9 cellular contexts compared by ENCODE assay signal in the genomic region with DNA sequence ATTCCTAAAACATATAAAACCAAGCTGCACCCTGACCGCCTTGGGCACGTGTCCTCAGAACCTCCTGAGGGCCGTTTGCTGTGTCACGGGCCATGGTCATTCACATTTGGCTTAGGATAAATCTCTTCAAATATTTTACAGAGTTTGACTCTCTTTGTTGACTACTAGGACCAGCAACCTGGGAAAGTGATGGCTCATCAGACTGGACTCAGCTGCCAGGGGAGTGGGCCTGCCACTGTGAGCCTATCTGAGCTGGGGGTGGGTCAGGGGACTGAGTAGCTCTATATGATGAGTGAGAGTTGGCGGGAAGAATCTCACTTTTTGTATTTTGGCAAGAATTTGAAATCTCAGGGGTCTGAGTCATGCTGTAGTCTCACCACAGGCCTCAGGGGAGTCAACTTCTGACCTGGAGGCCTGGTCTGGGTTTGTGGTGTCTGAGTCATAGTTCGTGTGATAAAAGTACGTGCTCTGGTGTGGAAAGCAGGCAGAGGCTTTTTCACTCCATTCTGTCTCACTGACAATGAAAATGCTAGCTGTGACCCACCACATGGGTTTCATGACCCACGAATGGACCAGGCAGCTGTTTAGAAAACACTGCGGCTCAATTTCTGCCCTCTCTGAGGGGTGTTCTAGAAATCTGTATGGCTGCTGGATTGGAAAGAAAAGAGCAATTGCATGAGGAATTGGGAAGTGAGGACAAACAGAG. TPM values are rescaled to one million over a fixed set of nuclear protein-coding genes. Genes with fewer than 3 reads are reported as not detected.
A peak's percentile ranks its signal among the peaks of the same experiment; 100 is the strongest.
DNase-seq lines count a peak whose midpoint lies in the region.
"Had no signal": no experiment of that assay in that cellular context is flagged by ENCODE, and none has a peak within 500 bp of the region (broad histone marks: within the 10 kb centered on the region; RNA-seq: fewer than 3 reads in every experiment).

No MANE protein-coding gene starts in this region.

- no peaks in the 10 kb centered on the region for H4K20me1 ChIP-seq in GM23248 (ENCODE audit: insufficient read depth)

- H3K36me3 ChIP-seq in GM23248 (ENCODE audit: low read depth) (no peaks in the 10 kb centered on the region), neuron (ENCODE audit: insufficient read depth, low read length) (no peaks in the 10 kb centered on the region)

- H3K9me3 ChIP-seq in GM23248 (ENCODE audit: low read depth) (no peaks in the 10 kb centered on the region), neuron (ENCODE audit: low read length) (no peaks in the 10 kb centered on the region)

- in situ Hi-C loops in GM23248 (cut with MboI), result no loop called here

- 18 to 19% methylated on average over 9 of the region's 9 CpGs for WGBS in GM23248 (ENCODE audit: low coverage in 1 of 2, low lambda C conversion rate in 2 of 2, missing lambda C conversion rate in 2 of 2), 2 experiments

- peak overlapping the region; percentile 68 for H3K4me2 ChIP-seq in GM23248 (ENCODE audit: unreplicated experiment)

- H3F3A ChIP-seq in GM23248 (ENCODE audit: insufficient read depth), result peaks cover 49% of the 10 kb centered on the region

- H3K9me2 ChIP-seq in GM23248 (ENCODE audit: insufficient read depth), result no peaks in the 10 kb centered on the region

- peak overlapping the region; percentile 76 for H3K27ac ChIP-seq in GM23248

- H3K4me3 ChIP-seq in GM23248 (0 out of 2 replicates have a peak overlapping the region, but pooled peaks have one; percentile 36), neuron (ENCODE audit: low read length) (no peak overlapping the region)

- no peaks in the 10 kb centered on the region for H3K27me3 ChIP-seq in GM23248 (replicated peaks; ENCODE audit: insufficient read depth)
- H3K27me3 ChIP-seq in neuron (ENCODE audit: insufficient read depth, low read length), result no peaks in the 10 kb centered on the region

- H3K4me1 ChIP-seq in GM23248 (ENCODE audit: insufficient read depth), result peaks cover 45% of the 10 kb centered on the region
- peaks cover 31% of the 10 kb centered on the region for H3K4me1 ChIP-seq in neuron (ENCODE audit: insufficient read depth, low read length)

- H2AFZ ChIP-seq in GM23248 (no peak overlapping the region), neuron (ENCODE audit: low read depth, low read length) (peak overlapping the region; percentile 22)

- H3K79me2 ChIP-seq in GM23248 (ENCODE audit: insufficient read depth), result peaks cover under 1% of the 10 kb centered on the region; the same call in 1 of the 2 replicates

- peak overlapping the region; percentile 61 for H3K9ac ChIP-seq in GM23248

- DNase-seq in ELF-1 (ENCODE audit: low read depth, low spot score) (peak; percentile 90), GM23248 (peak; percentile 99), KG1 (lab: John Stamatoyannopoulos, UW) (peak; percentile 77), ureter (ENCODE audit: low spot score) (peak; percentile 71), NCI-H82 treated with DMSO at 0.1 percent for 48 hours (lab: John Stamatoyannopoulos, UW; ENCODE audit: unreplicated experiment) (no peak)
- DNase-seq in activated CD4-positive, alpha-beta T cell treated with anti-CD3 and anti-CD28 coated beads for 4 hours, result peak; percentile 71 to 75
- peak; percentile 51 for DNase-seq in effector CD4-positive, alpha-beta T cell

RNA-seq across cellular contexts. Expression of a gene that starts 4.2 kb away (rescaled TPM):
- total RNA-seq in GM23248 (2014; rRNA removed; shearing (Covaris generic)), result 12.5 and 12.9 TPM in 2 replicates
- polyA plus RNA-seq in GM23248 (2016; fragmentation: Nextera tagmentation; extraction: Ambion mirVana), result 33.2 and 38.1 TPM in 2 replicates
- 58.2 TPM for total RNA-seq in ureter

RNA-seq across cellular contexts. Expression of a gene that starts 49.5 kb away (rescaled TPM):
- not detected in 2 replicates for total RNA-seq in GM23248 (2014; rRNA removed; shearing (Covaris generic))
- polyA plus RNA-seq in GM23248 (2016; fragmentation: Nextera tagmentation; extraction: Ambion mirVana), result not detected in 2 replicates
- total RNA-seq in ureter, result 0.42 TPM
- polyA plus RNA-seq: adipose tissue had no signal

RNA-seq across cellular contexts. Expression of a gene that starts 56.0 kb away (rescaled TPM):
- not detected in 2 replicates for total RNA-seq in GM23248 (2014; rRNA removed; shearing (Covaris generic))
- polyA plus RNA-seq in GM23248 (2016; fragmentation: Nextera tagmentation; extraction: Ambion mirVana), result not detected in 2 replicates
- not detected for total RNA-seq in ureter
- polyA plus RNA-seq: adipose tissue had no signal
